16 cellular contexts compared by ENCODE assay signal in the genomic region with DNA sequence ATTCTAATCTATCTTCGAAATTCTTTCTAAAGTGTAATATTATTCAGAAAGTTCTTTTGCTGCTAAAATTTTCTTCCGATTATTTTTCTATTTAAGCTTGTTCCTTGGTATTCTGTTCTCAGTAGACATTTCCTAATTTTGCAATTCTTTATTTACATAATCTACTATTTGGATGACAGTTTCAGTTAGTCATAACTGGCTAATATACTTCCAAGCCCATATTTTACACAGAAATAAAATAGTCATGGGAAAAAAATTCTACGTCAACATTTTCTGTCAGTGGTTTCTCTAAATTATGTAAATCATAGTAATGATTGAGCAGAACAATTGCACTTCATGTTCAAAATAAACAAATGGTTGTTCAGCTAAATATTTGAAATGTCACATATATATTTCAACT.
DNase-seq lines count a peak whose midpoint lies in the region; ATAC-seq and TF ChIP-seq lines count a peak whose summit lies in the region.
"Had no signal": no experiment of that assay in that cellular context is flagged by ENCODE, and none has a peak within 500 bp of the region (broad histone marks: within the 10 kb centered on the region; RNA-seq: fewer than 3 reads in every experiment).

No MANE protein-coding gene starts in this region.

- no peak for ATAC-seq in HG03108 (IDR thresholded peaks at IDR 0.05; ENCODE audit: unreplicated experiment)

- DNase-seq in EH (ENCODE audit: low read depth), result peak; percentile 60
- DNase-seq in LHCN-M2 (ENCODE audit: low read depth), result peak; percentile 63
- DNase-seq in epithelial cell of esophagus (ENCODE audit: low read depth), result peak; percentile 74
- DNase-seq in foreskin fibroblast, result peak; percentile 10 to 33
- DNase-seq in NCI-H1694 treated with DMSO at 0.1 percent for 48 hours (lab: John Stamatoyannopoulos, UW), result no peak
- no peak for DNase-seq in NCI-H146 treated with DMSO at 0.1 percent for 48 hours (lab: John Stamatoyannopoulos, UW; ENCODE audit: unreplicated experiment)
- DNase-seq in cerebellar nuclear complex (lab: John Stamatoyannopoulos, UW), result no peak
- DNase-seq: ACHN; CD8-positive, alpha-beta memory T cell; GOT3; NCI-H2081 treated with DMSO at 0.1 percent for 48 hours; NCI-H524 treated with DMSO at 0.1 percent for 48 hours; RPMI8226; SJCRH30 had no signal

- no peak for TF ChIP-seq CTCF in epithelial cell of esophagus (IDR thresholded peaks at IDR 0.05; ENCODE audit: insufficient read depth, low read depth, low read length, missing control alignments)
- TF ChIP-seq CTCF in foreskin fibroblast (IDR thresholded peaks at IDR 0.05; ENCODE audit: low read depth, low read length), result no peak

- H3K4me3 ChIP-seq in epithelial cell of esophagus (ENCODE audit: low read length), result no peak overlapping the region
- H3K4me3 ChIP-seq in foreskin fibroblast (ENCODE audit: low read depth in 1 of 2, low read length in 2 of 2), result no peak overlapping the region
- H3K4me3 ChIP-seq: BLaER1, SJCRH30 had no signal

Comparison
In these comparisons a context has a peak if more than half of its experiments do, and no peak if none do; other contexts are left out.
1. DNase-seq: peak in EH (single experiment), LHCN-M2 (single experiment), epithelial cell of esophagus (single experiment) and foreskin fibroblast (2 of 2); none in NCI-H1694 treated with DMSO at 0.1 percent for 48 hours (single experiment), NCI-H146 treated with DMSO at 0.1 percent for 48 hours (single experiment) and cerebellar nuclear complex (0 of 2).